ENCODE assay signal across 19 cellular contexts in genomic region chr7:151378011-151378410, GRCh38. TPM values are rescaled to one million over a fixed set of nuclear protein-coding genes. Genes with fewer than 3 reads are reported as not detected.
DNase-seq lines count a peak whose midpoint lies in the region; ATAC-seq, FAIRE-seq and TF ChIP-seq lines count a peak whose summit lies in the region.
"Had no signal": no experiment of that assay in that cellular context is flagged by ENCODE, and none has a peak within 500 bp of the region (broad histone marks: within the 10 kb centered on the region; RNA-seq: fewer than 3 reads in every experiment).

No MANE protein-coding gene starts in this region.

- CTCF ChIA-PET in PC-3 (lab: Charles Lee) = no interaction called here
- CTCF ChIA-PET in endothelial cell of umbilical vein (lab: Charles Lee) = interaction anchor here (0.6 to 0.8 kb wide), 2 partner anchors 13 to 70 kb away, joined by 3 read pairs; no protein-coding TSS in a partner anchor

- H3K4me1 ChIP-seq in PC-3 (ENCODE audit: insufficient read depth, low read length) (no peaks in the 10 kb centered on the region), endothelial cell of umbilical vein (ENCODE audit: control insufficient read depth, extremely low read depth, insufficient read depth, low read length) (no peaks in the 10 kb centered on the region)
- H3K4me1 ChIP-seq: BE2C had no signal

- TF ChIP-seq CTCF in PC-3 (conservative IDR thresholded peaks at IDR 0.05; ENCODE audit: low read depth, low read length) = no peak
- TF ChIP-seq CTCF in endothelial cell of umbilical vein (IDR thresholded peaks at IDR 0.05; ENCODE audit: extremely low read depth in 1 of 2, insufficient read depth in 1 of 2, low read depth in 1 of 2, low read length in 2 of 2) = no peak

- H3K9ac ChIP-seq in PC-3 (ENCODE audit: low read length) = no peak overlapping the region
- no peak overlapping the region for H3K9ac ChIP-seq in endothelial cell of umbilical vein (replicated peaks; ENCODE audit: extremely low read depth, insufficient read depth, low read length)
- H3K9ac ChIP-seq: GM23248, KMS-11 had no signal

- H3K4me3 ChIP-seq in PC-3 (ENCODE audit: low read length) (no peak overlapping the region), endothelial cell of umbilical vein (replicated peaks in 1 of 3; ENCODE audit: insufficient read depth in 1 of 3, low read depth in 1 of 3, low read length in 3 of 3) (no peak overlapping the region)
- H3K4me3 ChIP-seq: GM23248, MG63 had no signal

- H2AFZ ChIP-seq in PC-3 (ENCODE audit: low read length) (no peak overlapping the region), endothelial cell of umbilical vein (ENCODE audit: low read depth, low read length) (no peak overlapping the region)
- H2AFZ ChIP-seq: GM23248 had no signal

- H3K36me3 ChIP-seq in PC-3 (ENCODE audit: low read depth, low read length) (no peaks in the 10 kb centered on the region), endothelial cell of umbilical vein (ENCODE audit: control insufficient read depth in 2 of 2, extremely low read depth in 1 of 2, insufficient read depth in 2 of 2, low read length in 2 of 2) (peaks cover 0 to 23% of the 10 kb centered on the region in 2 experiments)
- H3K36me3 ChIP-seq: BE2C, MG63 had no signal

- H3K9me2 ChIP-seq in PC-3 (replicated peaks; ENCODE audit: low read length) = no peaks in the 10 kb centered on the region

- POLR2A ChIA-PET in PC-3 (lab: Charles Lee; ENCODE audit: unreplicated experiment) (interaction anchor here (0.6 kb wide), 1 partner anchor 25 kb away, joined by 8 read pairs; no protein-coding TSS in a partner anchor), endothelial cell of umbilical vein (lab: Charles Lee) (no interaction called here)

- no peaks in the 10 kb centered on the region for H3K9me1 ChIP-seq in endothelial cell of umbilical vein (replicated peaks; ENCODE audit: control insufficient read depth, extremely low read depth, insufficient read depth, low read length)

- H3K27ac ChIP-seq in PC-3 (ENCODE audit: low read length) (no peak overlapping the region), endothelial cell of umbilical vein (ENCODE audit: insufficient read depth, low read depth, low read length) (no peak overlapping the region)
- H3K27ac ChIP-seq: GM23248, KMS-11 had no signal

- H3F3A ChIP-seq in PC-3 (ENCODE audit: low read length, unreplicated experiment) = no peaks in the 10 kb centered on the region

- BruUV-seq in PC-3 (replicated peaks; lab: Mats Ljungman, UMichigan) = TSS peak; percentile 40
- BruUV-seq in endothelial cell of umbilical vein (replicated peaks; lab: Mats Ljungman, UMichigan) = TSS peak; percentile 59

- H3K4me2 ChIP-seq in PC-3 (ENCODE audit: low read length) (no peak overlapping the region), endothelial cell of umbilical vein (ENCODE audit: insufficient read depth, low read length) (no peak overlapping the region)
- H3K4me2 ChIP-seq: KMS-11 had no signal

- intact Hi-C loops in PC-3 (cut with micrococcal nuclease) (no loop called here), endothelial cell of umbilical vein (cut with micrococcal nuclease) (no loop called here), sciatic nerve (cut with DNase I) (no loop called here)

- no peaks in the 10 kb centered on the region for H3K9me3 ChIP-seq in PC-3 (ENCODE audit: low read length)
- H3K9me3 ChIP-seq in endothelial cell of umbilical vein (replicated peaks; ENCODE audit: control insufficient read depth, insufficient read depth, low read length) = no peaks in the 10 kb centered on the region
- H3K9me3 ChIP-seq: BE2C, MG63 had no signal

- dilution Hi-C loops in endothelial cell of umbilical vein (cut with MboI; ENCODE audit: extremely low pct_ligation_motif_present, low sequenced_read_pairs) = no loop called here

- H4K20me1 ChIP-seq in PC-3 (ENCODE audit: low read length) (no peaks in the 10 kb centered on the region), endothelial cell of umbilical vein (replicated peaks; ENCODE audit: control insufficient read depth, extremely low read depth, insufficient read depth, low read length) (no peaks in the 10 kb centered on the region)

- no peaks in the 10 kb centered on the region for H3K27me3 ChIP-seq in PC-3 (ENCODE audit: low read length)
- H3K27me3 ChIP-seq in endothelial cell of umbilical vein (ENCODE audit: control insufficient read depth in 2 of 2, insufficient read depth in 2 of 2, low read length in 2 of 2) = peaks cover 11 to 18% of the 10 kb centered on the region in 2 experiments
- H3K27me3 ChIP-seq: BE2C, MG63 had no signal

- FAIRE-seq in endothelial cell of umbilical vein (lab: Jason Lieb, UNC) = no peak
- FAIRE-seq: GM12892, HTR-8/SVneo, RCC 7860 had no signal

- H3K79me2 ChIP-seq in PC-3 (ENCODE audit: low read length) = no peaks in the 10 kb centered on the region
- H3K79me2 ChIP-seq in endothelial cell of umbilical vein (ENCODE audit: control insufficient read depth, insufficient read depth, low read length) = no peaks in the 10 kb centered on the region

- peak; percentile 8 for DNase-seq in D341Med (ENCODE audit: low spot score)
- DNase-seq in PC-3 = no peak
- DNase-seq in endothelial cell of umbilical vein (ENCODE audit: low read depth, low spot score) = no peak
- DNase-seq in sciatic nerve (ENCODE audit: low spot score) = peak; percentile 50
- DNase-seq in 8988T = no peak
- no peak for DNase-seq in SKM-1 treated with dmso at 0.1 percent for 144 hours (lab: John Stamatoyannopoulos, UW; ENCODE audit: unreplicated experiment)
- no peak for DNase-seq in activated gamma-delta T cell treated with Interleukin-2 at 50 U/mL for 16 hours
- DNase-seq: BE2C, GM23248, MG63, NCI-H1105, NCI-H1694 treated with DMSO at 0.1 percent for 48 hours, NCI-H446 treated with DMSO at 0.1 percent for 48 hours, NCI-H748 treated with DMSO at 0.1 percent for 48 hours, SHP77 treated with DMSO at 0.1 percent for 48 hours had no signal

- TF ChIP-seq POLR2A in endothelial cell of umbilical vein (IDR thresholded peaks at IDR 0.05; ENCODE audit: low read depth, low read length) = no peak

- ATAC-seq in PC-3 (no peak), sciatic nerve (no peak)

TF ChIP-seq in endothelial cell of umbilical vein, 7 proteins besides CTCF, POLR2A, EP300 and RAD21:
- TF ChIP-seq MAX (IDR thresholded peaks at IDR 0.05; ENCODE audit: insufficient read depth, insufficient read length) (no peak), POLR2AphosphoS5 (IDR thresholded peaks at IDR 0.05; ENCODE audit: insufficient read depth, low read depth, low read length) (no peak), MYC (IDR thresholded peaks at IDR 0.05; ENCODE audit: low read depth, low read length) (no peak), FOS (IDR thresholded peaks at IDR 0.05; ENCODE audit: borderline replicate concordance, insufficient read depth, low read length) (no peak), JUN (IDR thresholded peaks at IDR 0.05; ENCODE audit: borderline replicate concordance, insufficient read depth, insufficient read length, low read depth) (no peak), GATA2 (IDR thresholded peaks at IDR 0.05; ENCODE audit: insufficient read depth, insufficient read length, low read depth, low read length) (no peak), EZH2 (IDR thresholded peaks at IDR 0.05; ENCODE audit: borderline replicate concordance, low read depth, low read length, severe bottlenecking) (no peak)

RNA-seq across cellular contexts. Expression of gene WDR86, which starts 31.8 kb away (rescaled TPM):
- total RNA-seq in PC-3 (2014; rRNA removed) (not detected in 2 replicates), endothelial cell of umbilical vein (not detected in 2 replicates), sciatic nerve (101 TPM)
- not detected in 2 replicates for polyA plus RNA-seq in endothelial cell of umbilical vein
- not detected in 2 replicates for polyA plus RNA-seq in endothelial cell of umbilical vein (2011; cell fraction: cytosol; rRNA removed)
- polyA plus RNA-seq in endothelial cell of umbilical vein (2011; cell fraction: nucleus; rRNA removed) = not detected in 2 replicates
- 0.12 and 0.30 TPM in 2 replicates for polyA plus RNA-seq in endothelial cell of umbilical vein (2012)
- polyA minus RNA-seq in endothelial cell of umbilical vein = not detected in 2 replicates
- not detected for polyA minus RNA-seq in endothelial cell of umbilical vein (2011; cell fraction: cytosol; rRNA and poly(A)+ RNA removed)
- not detected in 2 replicates for polyA minus RNA-seq in endothelial cell of umbilical vein (2011; cell fraction: nucleus; rRNA and poly(A)+ RNA removed)
- total RNA-seq: GM23248 had no signal
- polyA plus RNA-seq: GM23248 had no signal

RNA-seq across cellular contexts. Expression of gene NUB1, which starts 36.4 kb away (rescaled TPM):
- total RNA-seq in PC-3 (2014; rRNA removed) = 40.1 and 47.0 TPM in 2 replicates
- 41.4 and 46.2 TPM in 2 replicates for total RNA-seq in endothelial cell of umbilical vein
- polyA plus RNA-seq in endothelial cell of umbilical vein = 27.9 and 28.0 TPM in 2 replicates
- 30.2 and 32.3 TPM in 2 replicates for polyA plus RNA-seq in endothelial cell of umbilical vein (2011; cell fraction: cytosol; rRNA removed)
- 33.7 and 40.4 TPM in 2 replicates for polyA plus RNA-seq in endothelial cell of umbilical vein (2011; cell fraction: nucleus; rRNA removed)
- 39.5 and 70.4 TPM in 2 replicates for polyA plus RNA-seq in endothelial cell of umbilical vein (2012)
- polyA minus RNA-seq in endothelial cell of umbilical vein = 24.9 and 25.9 TPM in 2 replicates
- polyA minus RNA-seq in endothelial cell of umbilical vein (2011; cell fraction: cytosol; rRNA and poly(A)+ RNA removed) = 22.5 TPM
- 20.4 and 20.8 TPM in 2 replicates for polyA minus RNA-seq in endothelial cell of umbilical vein (2011; cell fraction: nucleus; rRNA and poly(A)+ RNA removed)
- 48.5 TPM for total RNA-seq in sciatic nerve

Comparison
In these comparisons a context has a peak if more than half of its experiments do, and no peak if none do; other contexts are left out.
1. DNase-seq: peak in D341Med (single experiment) and sciatic nerve (single experiment); none in PC-3 (single experiment), endothelial cell of umbilical vein (single experiment), 8988T (single experiment), SKM-1 treated with dmso at 0.1 percent for 144 hours (single experiment) and activated gamma-delta T cell treated with Interleukin-2 at 50 U/mL for 16 hours (single experiment).
2. RNA of gene WDR86, which starts 31.8 kb away (total RNA-seq): 101 TPM in sciatic nerve (single experiment); not detected in PC-3 and not detected in endothelial cell of umbilical vein; every median in the first group is over 100 times any median in the second.